Comparison of ENCODE assay signal across 1 cellular context in genomic region chr4:122906762-122907395, GRCh38.
TF ChIP-seq lines count a peak whose summit lies in the region.
"Not testable (repeated sequence)": the region's sequence is repeated elsewhere in the genome, so short reads cannot be mapped to it uniquely, and the experiment has no call there.

No MANE protein-coding gene starts in this region.

TF ChIP-seq in K562, 482 proteins besides CTCF, POLR2A, EP300 and RAD21 (continued from another document):
- not testable (repeated sequence) for TF ChIP-seq PBX2 (CRISPR knock-in tag; IDR thresholded peaks at IDR 0.05; ENCODE audit: low read depth); NR4A1 (CRISPR knock-in tag; IDR thresholded peaks at IDR 0.05); NR2C1 (IDR thresholded peaks at IDR 0.05); NR2C2 (CRISPR knock-in tag; IDR thresholded peaks at IDR 0.05); ID3 (CRISPR knock-in tag; IDR thresholded peaks at IDR 0.05)
- TF ChIP-seq PBX2 (tag; conservative IDR thresholded peaks at IDR 0.05; ENCODE audit: low read depth) (peak; percentile 44; the same call in 1 of the 2 replicates), NR4A1 (tag; IDR thresholded peaks at IDR 0.05) (peak; percentile 75), SIX5 (IDR thresholded peaks at IDR 0.05; ENCODE audit: borderline replicate concordance in 1 of 2, insufficient read depth in 1 of 2, low read depth in 1 of 2, low read length in 2 of 2) (peak in 1 of 2 experiments; percentile 38; a peak in 1 of 4 replicates), IRF9 (tag; IDR thresholded peaks at IDR 0.05) (peak; percentile 78), NR2C1 (tag; IDR thresholded peaks at IDR 0.05) (peak; percentile 57; the same call in 1 of the 2 replicates), NR2C2 (tag; IDR thresholded peaks at IDR 0.05) (0 out of 2 replicates have a peak, but pooled peaks have one; percentile 22), RFX1 (IDR thresholded peaks at IDR 0.05) (peak; percentile 37; the same call in 1 of the 2 replicates), SRF (CRISPR knock-in tag; IDR thresholded peaks at IDR 0.05) (peak; percentile 89 to 98), DPF2 (IDR thresholded peaks at IDR 0.05) (peak; percentile 50; the same call in 1 of the 2 replicates), STAT5A (IDR thresholded peaks at IDR 0.05; ENCODE audit: borderline replicate concordance, low read length) (peak; percentile 97), ZNF592 (IDR thresholded peaks at IDR 0.05) (peak; percentile 82), MEF2D (tag; conservative IDR thresholded peaks at IDR 0.05; ENCODE audit: low read depth) (peak; percentile 46; the same call in 1 of the 2 replicates), AFF4 (CRISPR knock-in tag; IDR thresholded peaks at IDR 0.05) (0 out of 2 replicates have a peak, but pooled peaks have one; percentile 35), ID3 (tag; IDR thresholded peaks at IDR 0.05) (peak; percentile 95), PTRF (tag; IDR thresholded peaks at IDR 0.05) (peak; percentile 56; the same call in 1 of the 2 replicates), TFAP4 (CRISPR knock-in tag; IDR thresholded peaks at IDR 0.05; ENCODE audit: borderline replicate concordance) (peak; percentile 25; the same call in 1 of the 2 replicates)
